In the genomic region with DNA sequence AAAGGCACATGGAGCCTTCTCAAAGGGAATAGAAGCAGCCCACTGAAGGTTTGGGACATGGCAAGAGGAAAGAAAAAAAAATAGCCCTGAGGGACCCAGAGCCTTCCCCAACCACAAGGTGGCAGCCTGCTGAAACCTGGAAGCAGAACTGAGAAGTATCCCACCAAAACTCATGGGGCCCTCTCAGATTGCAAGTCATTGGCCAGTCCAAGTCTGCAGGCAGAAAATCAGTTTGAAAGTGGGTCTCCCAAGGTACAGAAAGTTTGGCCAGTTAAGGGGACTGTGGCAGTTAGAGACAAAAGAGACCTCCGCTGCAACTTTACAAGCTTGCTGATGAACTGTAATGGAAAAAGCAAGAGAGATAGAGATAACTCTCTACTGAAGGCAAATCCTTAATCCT, we compare ENCODE assay signal across 8 cellular contexts.
DNase-seq lines count a peak whose midpoint lies in the region; ATAC-seq lines count a peak whose summit lies in the region.

No MANE protein-coding gene starts in this region.

- peak; percentile 87 for ATAC-seq in HG03354 (IDR thresholded peaks at IDR 0.05; ENCODE audit: poor library complexity, severe bottlenecking, unreplicated experiment)

- DNase-seq in CD1c-positive myeloid dendritic cell (ENCODE audit: extremely low spot score) (peak; percentile 33), GM19238 (ENCODE audit: insufficient read length, low spot score) (peak; percentile 5), SHP77 treated with DMSO at 0.1 percent for 48 hours (lab: John Stamatoyannopoulos, UW) (peak; percentile 8), iPS-NIHi11 (ENCODE audit: low spot score) (peak; percentile 59), cortex of kidney (lab: John Stamatoyannopoulos, UW) (no peak)
- peak; percentile 45 for DNase-seq in activated naive CD4-positive, alpha-beta T cell treated with anti-CD3 and anti-CD28 coated beads, Interleukin-2, amount 50 U/mL, for 16 hours
- DNase-seq in stimulated activated CD8-positive, alpha-beta memory T cell treated with anti-CD3 and anti-CD28 coated beads, Interleukin-2, amount 100 ng/mL, for 48 hours (ENCODE audit: low read depth in 2 of 2), result peak; percentile 19 to 30
